1 cellular context compared by ENCODE assay signal in genomic region chr7:94701555-94701973, GRCh38.
TF ChIP-seq lines count a peak whose summit lies in the region.

No MANE protein-coding gene starts in this region.

TF ChIP-seq in HepG2, 621 proteins besides CTCF, POLR2A, EP300 and RAD21 (continued from another document and continues in another):
- TF ChIP-seq ZNF768 (CRISPR knock-in tag; IDR thresholded peaks at IDR 0.05) (no peak), GPBP1L1 (CRISPR knock-in tag; IDR thresholded peaks at IDR 0.05) (no peak), ZNF567 (CRISPR knock-in tag; IDR thresholded peaks at IDR 0.05; ENCODE audit: borderline replicate concordance) (no peak), TCF7L2 (IDR thresholded peaks at IDR 0.05; ENCODE audit: low read depth, low read length) (peak; percentile 42; the same call in 1 of the 2 replicates), ZNF772 (CRISPR knock-in tag; IDR thresholded peaks at IDR 0.05) (no peak), HBP1 (CRISPR knock-in tag; IDR thresholded peaks at IDR 0.05; ENCODE audit: low read depth) (no peak), ZNF800 (CRISPR knock-in tag; IDR thresholded peaks at IDR 0.05) (0 out of 2 replicates have a peak, but pooled peaks have one; percentile 18), ZSCAN21 (CRISPR knock-in tag; IDR thresholded peaks at IDR 0.05; ENCODE audit: borderline replicate concordance) (no peak), TAF1 (CRISPR knock-in tag; IDR thresholded peaks at IDR 0.05) (no peak), MTF1 (CRISPR knock-in tag; IDR thresholded peaks at IDR 0.05) (no peak), ESRRA (CRISPR knock-in tag; IDR thresholded peaks at IDR 0.05; ENCODE audit: low read depth) (peak; percentile 56; the same call in 1 of the 2 replicates), AHDC1 (CRISPR knock-in tag; IDR thresholded peaks at IDR 0.05; ENCODE audit: borderline replicate concordance) (peak; percentile 89; the same call in 1 of the 2 replicates), ARNT2 (CRISPR knock-in tag; IDR thresholded peaks at IDR 0.05; ENCODE audit: low read depth) (no peak), RFXANK (CRISPR knock-in tag; IDR thresholded peaks at IDR 0.05) (no peak), POGZ (CRISPR knock-in tag; IDR thresholded peaks at IDR 0.05) (peak; percentile 74), ZXDC (CRISPR knock-in tag; IDR thresholded peaks at IDR 0.05) (no peak), SIX4 (CRISPR knock-in tag; IDR thresholded peaks at IDR 0.05) (peak; percentile 40; the same call in 1 of the 2 replicates), SOX6 (IDR thresholded peaks at IDR 0.05) (no peak), SOX6 (CRISPR knock-in tag; IDR thresholded peaks at IDR 0.05) (peak; percentile 90), ZSCAN20 (CRISPR knock-in tag; IDR thresholded peaks at IDR 0.05; ENCODE audit: borderline replicate concordance) (no peak), TFE3 (CRISPR knock-in tag; IDR thresholded peaks at IDR 0.05) (no peak), ATRX (CRISPR knock-in tag; IDR thresholded peaks at IDR 0.05; ENCODE audit: borderline replicate concordance) (no peak), PHF21A (CRISPR knock-in tag; IDR thresholded peaks at IDR 0.05) (no peak; the same call in 1 of the 2 replicates), CC2D1A (CRISPR knock-in tag; IDR thresholded peaks at IDR 0.05) (no peak), ZNF264 (CRISPR knock-in tag; IDR thresholded peaks at IDR 0.05) (no peak), ARID4A (CRISPR knock-in tag; IDR thresholded peaks at IDR 0.05; ENCODE audit: borderline replicate concordance) (no peak), ZBTB39 (CRISPR knock-in tag; IDR thresholded peaks at IDR 0.05) (no peak), ZFP36L1 (CRISPR knock-in tag; IDR thresholded peaks at IDR 0.05) (no peak), HDAC6 (IDR thresholded peaks at IDR 0.05; ENCODE audit: low read depth, low read length) (no peak), PLRG1 (conservative IDR thresholded peaks at IDR 0.05) (no peak), GABPA (IDR thresholded peaks at IDR 0.05; ENCODE audit: low read depth, low read length) (no peak), GABPA (CRISPR knock-in tag; IDR thresholded peaks at IDR 0.05; ENCODE audit: low read depth) (peak; percentile 63), HNF4G (IDR thresholded peaks at IDR 0.05; ENCODE audit: borderline replicate concordance, low read depth, low read length) (no peak), HNF4G (CRISPR knock-in tag; IDR thresholded peaks at IDR 0.05; ENCODE audit: borderline replicate concordance, low read depth) (peak; percentile 53; the same call in 1 of the 2 replicates), ZFP36 (IDR thresholded peaks at IDR 0.05; ENCODE audit: borderline replicate concordance, low read depth, low read length, partially characterized antibody) (no peak), ZNF704 (CRISPR knock-in tag; IDR thresholded peaks at IDR 0.05; ENCODE audit: borderline replicate concordance) (no peak), PHB2 (IDR thresholded peaks at IDR 0.05; ENCODE audit: partially characterized antibody) (no peak), ZNF547 (CRISPR knock-in tag; IDR thresholded peaks at IDR 0.05) (no peak)
